ENCODE assay signal across 10 cellular contexts in genomic region chr4:186596346-186596745, GRCh38. TPM values are rescaled to one million over a fixed set of nuclear protein-coding genes. Genes with fewer than 3 reads are reported as not detected.
"Had no signal": no experiment of that assay in that cellular context is flagged by ENCODE, and none has a peak within 500 bp of the region (broad histone marks: within the 10 kb centered on the region; RNA-seq: fewer than 3 reads in every experiment).

No MANE protein-coding gene starts in this region.

- DNase-seq: GM23248, H9, HCEC 1CT had no signal

- H3K4me1 Mint-ChIP-seq: IgD-negative memory B cell had no signal

- H3K4me3 Mint-ChIP-seq: H9, IgD-negative memory B cell had no signal

- H3K27ac Mint-ChIP-seq: IgD-negative memory B cell had no signal

- H3K4me3 ChIP-seq: GM23248, K562 had no signal

- H3K36me3 Mint-ChIP-seq: IgD-negative memory B cell had no signal

- H3K9me3 Mint-ChIP-seq: H9 had no signal

- H2AFZ ChIP-seq: GM23248 had no signal

- H3K9ac ChIP-seq: GM23248 had no signal

- FAIRE-seq: H1, H54, HepG2, K562 had no signal

- H3K27ac ChIP-seq: GM23248, HL-60 had no signal

- H3K27me3 Mint-ChIP-seq: IgD-negative memory B cell had no signal

- ATAC-seq: HepG2, K562 had no signal

RNA-seq across cellular contexts. Expression of gene MTNR1A, which starts 41.0 kb away (rescaled TPM):
- total RNA-seq: GM23248, HepG2, HT1080 had no signal
- polyA plus RNA-seq: GM23248, HepG2, IgD-negative memory B cell had no signal
